In the genomic region with DNA sequence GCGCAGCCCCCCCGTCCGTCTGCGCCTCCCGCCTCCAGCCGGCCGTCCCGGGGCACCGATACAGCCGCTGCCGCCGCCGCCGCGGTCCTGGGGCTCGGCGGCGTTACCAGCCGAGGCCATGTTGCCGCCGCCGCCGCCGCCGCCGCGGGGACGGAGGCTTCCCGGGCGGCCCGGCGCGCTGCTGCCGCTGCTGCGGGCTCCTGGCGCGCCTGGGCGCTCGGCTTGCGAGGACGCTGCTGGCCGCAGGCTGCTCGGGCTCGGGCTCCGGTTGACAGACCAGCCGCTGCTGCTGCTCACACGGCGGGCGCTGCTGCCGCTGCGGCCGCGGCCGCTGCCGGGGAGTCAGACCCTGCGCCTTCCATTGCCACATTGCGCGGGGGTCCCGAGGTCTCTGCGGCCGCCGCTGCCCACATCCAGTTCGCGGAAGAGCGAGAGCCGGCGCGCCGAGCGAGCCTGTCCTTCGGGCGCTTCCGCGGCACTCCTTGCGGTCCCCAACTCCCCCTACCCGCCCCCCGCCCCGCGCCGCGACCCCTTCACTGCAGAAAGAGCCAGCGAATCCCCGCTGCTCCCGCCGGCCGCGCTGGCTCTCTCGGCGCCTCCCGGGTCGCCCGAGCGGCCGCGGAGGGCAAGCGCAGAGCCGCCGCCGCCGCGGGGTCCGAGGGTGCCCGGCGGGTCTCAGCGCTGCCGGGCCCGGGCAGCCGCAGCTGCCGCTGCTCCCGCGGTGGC, we compare ENCODE assay signal across 8 cellular contexts. TPM values are rescaled to one million over a fixed set of nuclear protein-coding genes. Genes with fewer than 3 reads are reported as not detected.
DNase-seq lines count a peak whose midpoint lies in the region; ATAC-seq and TF ChIP-seq lines count a peak whose summit lies in the region.

No MANE protein-coding gene starts in this region.

- BruUV-seq in Panc1 (replicated peaks; lab: Mats Ljungman, UMichigan), result no TSS peak

- H3K27ac ChIP-seq in Panc1 (ENCODE audit: low read length) (no peak overlapping the region; the same call in 1 of the 2 replicates), mesendoderm (ENCODE audit: low read depth, low read length) (peak overlapping the region; percentile 94), aorta (ENCODE audit: low read depth in 1 of 2, low read length in 2 of 2) (peak overlapping the region in 1 of 2 donors; percentile 66)

- no peaks in the 10 kb centered on the region for H3K27me3 ChIP-seq in Panc1 (ENCODE audit: control insufficient read depth, insufficient read depth, low read length)
- no peaks in the 10 kb centered on the region for H3K27me3 ChIP-seq in mesendoderm (ENCODE audit: insufficient read depth, low read length, poor library complexity)
- H3K27me3 ChIP-seq in aorta (ENCODE audit: control insufficient read depth in 1 of 2, insufficient read depth in 2 of 2, low read length in 1 of 2), result no peaks in the 10 kb centered on the region

- in situ Hi-C loops in Panc1 (cut with HindIII; ENCODE audit: low pct_unique_long_range_greater_than_20kb, low sequenced_read_pairs), result no loop called here

- intact Hi-C loops in Panc1 (cut with micrococcal nuclease; ENCODE audit: unreplicated experiment) (loop anchor here (5.0 kb wide), 2 partner anchors 191 to 369 kb away; partner anchors contain the start of genes ERCC6L2 and FANCC), aorta (cut with DNase I) (loop anchor here in 1 of 2 donors (5.0 to 10.0 kb wide), 4 partner anchors 191 to 1544 kb away; partner anchors contain the start of genes ERCC6L2 and FANCC)

- H3K4me2 ChIP-seq in mesendoderm (ENCODE audit: low read length), result peak overlapping the region; percentile 81

- POLR2A ChIA-PET in Panc1 (lab: Charles Lee), result no interaction called here

- H3K56ac ChIP-seq in mesendoderm (ENCODE audit: low read length), result peak overlapping the region; percentile 96

- no peak overlapping the region for H3K23ac ChIP-seq in mesendoderm (ENCODE audit: low read length)

- H3K18ac ChIP-seq in mesendoderm (ENCODE audit: low read length), result peak overlapping the region; percentile 96

- H2BK15ac ChIP-seq in mesendoderm (replicated peaks; ENCODE audit: low read depth), result no peak overlapping the region

- no peak overlapping the region for H4K5ac ChIP-seq in mesendoderm (ENCODE audit: low read length)

- H3K79me1 ChIP-seq in mesendoderm (ENCODE audit: low read length), result peaks cover 5% of the 10 kb centered on the region

- no peaks in the 10 kb centered on the region; the same call in 1 of the 2 replicates for H3K36me3 ChIP-seq in Panc1 (ENCODE audit: control insufficient read depth, insufficient read depth, low read length)
- H3K36me3 ChIP-seq in mesendoderm (ENCODE audit: control insufficient read depth, insufficient read depth, low read length), result no peaks in the 10 kb centered on the region
- no peaks in the 10 kb centered on the region for H3K36me3 ChIP-seq in aorta (ENCODE audit: control insufficient read depth in 1 of 2, insufficient read depth in 2 of 2, low read length in 1 of 2)

- no peak for TF ChIP-seq CTCF in Panc1 (IDR thresholded peaks at IDR 0.05)

- H3K4me1 ChIP-seq in Panc1 (ENCODE audit: control insufficient read depth, insufficient read depth, low read length) (peaks cover 10% of the 10 kb centered on the region), mesendoderm (ENCODE audit: control insufficient read depth, low read depth, low read length) (peaks cover 12% of the 10 kb centered on the region), aorta (ENCODE audit: control insufficient read depth in 1 of 2, insufficient read depth in 2 of 2, low read length in 2 of 2) (no peaks in the 10 kb centered on the region)

- no peak overlapping the region for H2BK5ac ChIP-seq in mesendoderm (ENCODE audit: low read length)

- no peak overlapping the region for H2AK5ac ChIP-seq in mesendoderm (ENCODE audit: low read length)

- H3K79me2 ChIP-seq in mesendoderm (ENCODE audit: control insufficient read depth, insufficient read depth, low read length), result peaks cover 8% of the 10 kb centered on the region

- peak; percentile 24 for DNase-seq in NCI-H2029 (lab: John Stamatoyannopoulos, UW)
- no peak for DNase-seq in NCI-H2029 treated with DMSO at 0.1 percent for 48 hours (lab: John Stamatoyannopoulos, UW)
- DNase-seq in Panc1 (ENCODE audit: low read depth, low spot score), result no peak
- DNase-seq in central memory CD4-positive, alpha-beta T cell, result peak; percentile 21
- peak; percentile 29 for DNase-seq in mesendoderm
- DNase-seq in aorta, result no peak
- DNase-seq in NCI-H2107 treated with DMSO at 0.1 percent for 48 hours (lab: John Stamatoyannopoulos, UW; ENCODE audit: unreplicated experiment), result no peak

- no peak overlapping the region for H4K8ac ChIP-seq in mesendoderm (ENCODE audit: low read depth, low read length)

- WGBS in mesendoderm (ENCODE audit: extremely low coverage, insufficient coverage, low lambda C conversion rate), result no CpG with 5 or more reads among the region's 111 CpGs
- WGBS in aorta, 2 donors, result 0 to 1% methylated on average over 55 to 111 of the region's 111 CpGs

- H2BK120ac ChIP-seq in mesendoderm (ENCODE audit: low read depth, low read length), result peak overlapping the region; percentile 48

- H3K9ac ChIP-seq in mesendoderm (ENCODE audit: low read length), result peak overlapping the region; percentile 93

- peak overlapping the region; percentile 75 for H3K4ac ChIP-seq in mesendoderm (ENCODE audit: low read depth, low read length)

- CTCF ChIA-PET in Panc1 (lab: Charles Lee), result no interaction called here

- ATAC-seq in Panc1, result no peak; the same call in 1 of the 2 replicates
- ATAC-seq in aorta (ENCODE audit: low FRiP score), result no peak
- ATAC-seq in GM18868 (IDR thresholded peaks at IDR 0.05; ENCODE audit: unreplicated experiment), result no peak

- H3K9me3 ChIP-seq in Panc1 (ENCODE audit: control insufficient read depth, insufficient read depth, low read depth, low read length) (no peaks in the 10 kb centered on the region), aorta (ENCODE audit: control insufficient read depth, low read length) (no peaks in the 10 kb centered on the region)

- H3K4me3 ChIP-seq in Panc1 (ENCODE audit: low read depth in 2 of 2, low read length in 2 of 2), result peak overlapping the region; percentile 78 to 83
- H3K4me3 ChIP-seq in mesendoderm (ENCODE audit: low read length), result peak overlapping the region; percentile 80
- peak overlapping the region; percentile 46 to 89 for H3K4me3 ChIP-seq in aorta (ENCODE audit: low read length in 2 of 2)

RNA-seq across cellular contexts. Expression of gene PTCH1, which starts 8.4 kb away (rescaled TPM):
- total RNA-seq in Panc1 (2021; ENCODE audit: unreplicated experiment) (6.6 TPM), aorta (10 to 100 TPM in 1 of 2 donors, 1 to 10 TPM in 1; 9.0 to 36.0 TPM)
- 5.8 TPM for polyA plus RNA-seq in Panc1 (2012; ENCODE audit: insufficient read length)
- 11.7 TPM for polyA plus RNA-seq in mesendoderm (2013, experiment 1 of 2)
- polyA plus RNA-seq in mesendoderm (2013, experiment 2 of 2), result 11.3 TPM
- polyA plus RNA-seq in aorta, result 10 to 100 TPM in 1 of 2 donors, 1 to 10 TPM in 1; 5.1 to 11.0 TPM

Comparison
In these comparisons a context has a peak if more than half of its experiments do, and no peak if none do; other contexts are left out.
1. DNase-seq: peak in NCI-H2029 (single experiment), central memory CD4-positive, alpha-beta T cell (single experiment) and mesendoderm (single experiment); none in NCI-H2029 treated with DMSO at 0.1 percent for 48 hours (single experiment), Panc1 (single experiment), aorta (0 of 2) and NCI-H2107 treated with DMSO at 0.1 percent for 48 hours (single experiment).
2. Peak in every context shown above with its lines, with median percentiles within 50 percentile points of each other: H3K4me3 ChIP-seq.